In the genomic region with DNA sequence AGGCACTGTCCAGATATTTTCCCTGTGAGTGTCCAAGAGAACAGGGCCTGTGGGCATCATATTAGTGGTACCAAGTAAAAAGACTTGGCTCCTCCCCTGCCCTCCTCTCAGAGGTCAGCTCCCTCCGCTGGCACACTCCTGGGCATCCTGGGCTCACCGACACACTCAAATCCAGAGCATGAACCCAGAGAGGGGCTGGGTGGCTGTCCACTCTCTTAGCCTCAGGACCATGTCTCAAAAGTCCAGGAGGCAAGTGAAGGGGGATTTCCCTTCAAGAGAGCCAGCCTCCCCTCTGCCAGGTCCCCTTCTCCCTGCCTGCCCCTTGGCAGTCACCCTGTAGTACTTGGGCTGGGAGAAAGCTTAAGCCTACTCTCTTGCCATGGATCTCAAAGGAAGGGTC, we compare ENCODE assay signal across 11 cellular contexts. TPM values are rescaled to one million over a fixed set of nuclear protein-coding genes. Genes with fewer than 3 reads are reported as not detected.
DNase-seq lines count a peak whose midpoint lies in the region; ATAC-seq and TF ChIP-seq lines count a peak whose summit lies in the region.
"Had no signal": no experiment of that assay in that cellular context is flagged by ENCODE, and none has a peak within 500 bp of the region (broad histone marks: within the 10 kb centered on the region; RNA-seq: fewer than 3 reads in every experiment).

No MANE protein-coding gene starts in this region.

- CTCF ChIA-PET in activated CD4-positive, alpha-beta memory T cell treated with anti-CD3 and anti-CD28 coated beads, Interleukin-2, amount 10 ng/mL, durations not matched to agents 7 days and 5 days (lab: Charles Lee) = interaction anchor here (1.5 to 9.8 kb wide), 2 partner anchors 11 to 42 kb away, joined by 4 to 270 read pairs; a partner anchor contains a TSS

- H3K27me3 Mint-ChIP-seq in GM23338 (ENCODE audit: insufficient read depth, low read depth, poor library complexity) = peaks cover 31% of the 10 kb centered on the region
- H3K27me3 Mint-ChIP-seq in activated CD4-positive, alpha-beta memory T cell treated with anti-CD3 and anti-CD28 coated beads, Interleukin-2, amount 10 ng/mL, durations not matched to agents 7 days and 5 days = no peaks in the 10 kb centered on the region

- H3K9me2 ChIP-seq in GM23338 (ENCODE audit: insufficient read depth) = no peaks in the 10 kb centered on the region

- peaks cover 78% of the 10 kb centered on the region for H3K4me1 ChIP-seq in GM23338 (ENCODE audit: insufficient read depth)
- peaks cover 64% of the 10 kb centered on the region for H3K4me1 ChIP-seq in right cardiac atrium (ENCODE audit: control insufficient read depth, insufficient read depth, low read length)
- H3K4me1 ChIP-seq in spleen = peaks cover 92 to 100% (median 98%) of the 10 kb centered on the region in 6 donors

- H3K36me3 Mint-ChIP-seq in GM23338 (ENCODE audit: low read depth) = peaks cover 2% of the 10 kb centered on the region; the same call in 2 of the 3 replicates
- H3K36me3 Mint-ChIP-seq in activated CD4-positive, alpha-beta memory T cell treated with anti-CD3 and anti-CD28 coated beads, Interleukin-2, amount 10 ng/mL, durations not matched to agents 7 days and 5 days (ENCODE audit: low read depth) = peaks cover 8% of the 10 kb centered on the region

- H3K36me3 ChIP-seq in GM23338 (ENCODE audit: insufficient read depth) (no peaks in the 10 kb centered on the region), spleen (peaks cover 0 to 4% (median 0%) of the 10 kb centered on the region in 6 donors)
- H3K36me3 ChIP-seq: HAP-1 had no signal

- no peak for TF ChIP-seq CTCF in GM23338 (conservative IDR thresholded peaks at IDR 0.05; ENCODE audit: low read depth in 2 of 2)
- TF ChIP-seq CTCF in spleen (IDR thresholded peaks at IDR 0.05 in 8 of 11, conservative IDR thresholded peaks at IDR 0.05 in 3 of 11) = no peak

- H3K27me3 ChIP-seq in GM23338 (ENCODE audit: insufficient read depth) = no peaks in the 10 kb centered on the region
- H3K27me3 ChIP-seq in right cardiac atrium (ENCODE audit: control insufficient read depth, insufficient read depth) = no peaks in the 10 kb centered on the region
- peaks cover 0 to 4% (median 0%) of the 10 kb centered on the region in 7 donors for H3K27me3 ChIP-seq in spleen (replicated peaks in 1 of 7)

- POLR2A ChIA-PET in activated CD4-positive, alpha-beta memory T cell treated with anti-CD3 and anti-CD28 coated beads, Interleukin-2, amount 10 ng/mL, durations not matched to agents 7 days and 5 days (lab: Charles Lee) = interaction anchor here (0.6 to 5.7 kb wide), 4 partner anchors 9 to 125 kb away, joined by 3 to 72 read pairs (median 8); a partner anchor contains a TSS

- H3K79me2 ChIP-seq in GM23338 (replicated peaks; ENCODE audit: insufficient read depth) = peaks cover 78% of the 10 kb centered on the region

- H2AFZ ChIP-seq in GM23338 = no peak overlapping the region

- H3K9me3 Mint-ChIP-seq in GM23338 = no peaks in the 10 kb centered on the region
- no peaks in the 10 kb centered on the region for H3K9me3 Mint-ChIP-seq in activated CD4-positive, alpha-beta memory T cell treated with anti-CD3 and anti-CD28 coated beads, Interleukin-2, amount 10 ng/mL, durations not matched to agents 7 days and 5 days

- 74% methylated on average over 2 of the region's 2 CpGs for WGBS in right cardiac atrium
- WGBS in spleen, 5 donors = 73 to 100% (median 81%) methylated on average over 2 of the region's 2 CpGs

- intact Hi-C loops in right cardiac atrium (cut with DNase I) = no loop called here
- intact Hi-C loops in spleen (cut with DNase I; ENCODE audit: low total_unique reads) = no loop called here

- no peak overlapping the region for H3K4me2 ChIP-seq in GM23338

- peaks cover 80% of the 10 kb centered on the region for H3K4me1 Mint-ChIP-seq in GM23338
- peaks cover 94% of the 10 kb centered on the region for H3K4me1 Mint-ChIP-seq in activated CD4-positive, alpha-beta memory T cell treated with anti-CD3 and anti-CD28 coated beads, Interleukin-2, amount 10 ng/mL, durations not matched to agents 7 days and 5 days

- H3K27ac ChIP-seq in GM23338 (ENCODE audit: low read depth) (0 out of 2 replicates have a peak overlapping the region, but pooled peaks have one; percentile 91), right cardiac atrium (ENCODE audit: low read length) (peak overlapping the region; percentile 95), spleen (peak overlapping the region; percentile 84 to 98 (median 90))

- H3K4me3 Mint-ChIP-seq in GM23338 = peak overlapping the region; percentile 19; the same call in 1 of the 3 replicates
- no peak overlapping the region for H3K4me3 Mint-ChIP-seq in activated CD4-positive, alpha-beta memory T cell treated with anti-CD3 and anti-CD28 coated beads, Interleukin-2, amount 10 ng/mL, durations not matched to agents 7 days and 5 days

- ATAC-seq in GM23338 (no peak), right cardiac atrium (no peak), GM18861 (IDR thresholded peaks at IDR 0.05; ENCODE audit: unreplicated experiment) (no peak), HG03354 (IDR thresholded peaks at IDR 0.05; ENCODE audit: poor library complexity, severe bottlenecking, unreplicated experiment) (no peak)
- ATAC-seq in activated CD4-positive, CD25-positive, alpha-beta regulatory T cell treated with anti-CD3 and anti-CD28 coated beads, Interleukin-2, amount 50 U/mL, for 24 hours = no peak

- H3K9me3 ChIP-seq in right cardiac atrium (ENCODE audit: control insufficient read depth, low read length) = no peaks in the 10 kb centered on the region
- H3K9me3 ChIP-seq in spleen = no peaks in the 10 kb centered on the region
- H3K9me3 ChIP-seq: HAP-1 had no signal

- no peak for TF ChIP-seq POLR2A in spleen (IDR thresholded peaks at IDR 0.05)

- H3F3A ChIP-seq in GM23338 (replicated peaks; ENCODE audit: low read depth) = peaks cover 27% of the 10 kb centered on the region

- H4K20me1 ChIP-seq in GM23338 (replicated peaks; ENCODE audit: insufficient read depth) = no peaks in the 10 kb centered on the region

- H3K4me3 ChIP-seq in GM23338 (no peak overlapping the region), right cardiac atrium (ENCODE audit: low read length) (no peak overlapping the region), spleen (peak overlapping the region in 1 of 8 donors; percentile 55)
- H3K4me3 ChIP-seq: HAP-1 had no signal

- peak overlapping the region; percentile 97; the same call in 1 of the 2 replicates for H3K27ac Mint-ChIP-seq in GM23338
- H3K27ac Mint-ChIP-seq in activated CD4-positive, alpha-beta memory T cell treated with anti-CD3 and anti-CD28 coated beads, Interleukin-2, amount 10 ng/mL, durations not matched to agents 7 days and 5 days = peak overlapping the region; percentile 92

- DNase-seq in GM23338 (ENCODE audit: low spot score) = no peak
- DNase-seq in activated CD4-positive, alpha-beta memory T cell treated with anti-CD3 and anti-CD28 coated beads, Interleukin-2, amount 10 ng/mL, durations not matched to agents 7 days and 5 days = no peak
- peak in 2 of 3 donors; percentile 41 to 42 for DNase-seq in right cardiac atrium
- no peak for DNase-seq in spleen
- DNase-seq in islet precursor cell = no peak
- DNase-seq: RPMI8226 had no signal

TF ChIP-seq in GM23338, 12 proteins besides CTCF, POLR2A, EP300 and RAD21 (continues in another document):
- TF ChIP-seq EZH2 (IDR thresholded peaks at IDR 0.05; ENCODE audit: low read depth, unreplicated experiment) (no peak), NANOG (IDR thresholded peaks at IDR 0.05; ENCODE audit: borderline replicate concordance) (no peak), ZNF331 (CRISPR knock-in tag; IDR thresholded peaks at IDR 0.05; ENCODE audit: low read depth) (no peak)

RNA-seq across cellular contexts. Expression of a gene that starts 10.3 kb away (rescaled TPM):
- total RNA-seq in GM23338 (2014; rRNA removed; shearing (Covaris generic)) = 24.1 and 35.1 TPM in 2 replicates
- polyA plus RNA-seq in GM23338 (2016; fragmentation: Nextera tagmentation; extraction: Ambion mirVana) = 15.9 and 23.6 TPM in 2 replicates
- 10 to 100 TPM; 56.8 to 62.5 TPM for total RNA-seq in activated CD4-positive, alpha-beta memory T cell treated with anti-CD3 and anti-CD28 coated beads, Interleukin-2, amount 10 ng/mL, durations not matched to agents 7 days and 5 days
- 10 to 100 TPM; 44.0 to 76.7 (median 54.6) TPM for total RNA-seq in right cardiac atrium
- 29.9 TPM for polyA plus RNA-seq in right cardiac atrium
- total RNA-seq in spleen = 10 to 100 TPM; 19.8 to 58.0 (median 39.0) TPM
- 10 to 100 TPM in 1 of 3 donors, 1 to 10 TPM in 2; 2.5 to 14.2 (median 2.6) TPM for polyA plus RNA-seq in spleen

RNA-seq across cellular contexts. Expression of a gene that starts 31.7 kb away (rescaled TPM):
- total RNA-seq in GM23338 (2014; rRNA removed; shearing (Covaris generic)) = not detected in 2 replicates
- polyA plus RNA-seq in GM23338 (2016; fragmentation: Nextera tagmentation; extraction: Ambion mirVana) (0.18 and 0.96 TPM in 2 replicates), right cardiac atrium (0.34 TPM), spleen (10 to 100 TPM; 35.4 to 50.7 (median 39.6) TPM)
- total RNA-seq in activated CD4-positive, alpha-beta memory T cell treated with anti-CD3 and anti-CD28 coated beads, Interleukin-2, amount 10 ng/mL, durations not matched to agents 7 days and 5 days = under 1 TPM; 0.83 to 0.86 TPM
- total RNA-seq in right cardiac atrium (not detected), spleen (10 to 100 TPM; 25.0 to 66.6 (median 33.2) TPM)
- total RNA-seq: lower leg skin had no signal

RNA-seq across cellular contexts. Expression of a gene that starts 40.7 kb away (rescaled TPM):
- not detected in 2 replicates for total RNA-seq in GM23338 (2014; rRNA removed; shearing (Covaris generic))
- polyA plus RNA-seq in GM23338 (2016; fragmentation: Nextera tagmentation; extraction: Ambion mirVana) (0.74 and 1.4 TPM in 2 replicates), right cardiac atrium (not detected), spleen (under 1 TPM in 2 of 3 donors, not detected in 1; 0.09 to 0.13 TPM)
- total RNA-seq in activated CD4-positive, alpha-beta memory T cell treated with anti-CD3 and anti-CD28 coated beads, Interleukin-2, amount 10 ng/mL, durations not matched to agents 7 days and 5 days = not detected
- total RNA-seq in right cardiac atrium (not detected), spleen (not detected)
- total RNA-seq: lower leg skin had no signal

RNA-seq across cellular contexts. Expression of a gene that starts 56.2 kb away (rescaled TPM):
- total RNA-seq in GM23338 (2014; rRNA removed; shearing (Covaris generic)) = not detected in 2 replicates
- polyA plus RNA-seq in GM23338 (2016; fragmentation: Nextera tagmentation; extraction: Ambion mirVana) (not detected in 2 replicates), right cardiac atrium (not detected), spleen (not detected)
- not detected for total RNA-seq in activated CD4-positive, alpha-beta memory T cell treated with anti-CD3 and anti-CD28 coated beads, Interleukin-2, amount 10 ng/mL, durations not matched to agents 7 days and 5 days
- total RNA-seq in right cardiac atrium (not detected), spleen (not detected)
- total RNA-seq: lower leg skin had no signal

Comparison
In these comparisons a context has a peak if more than half of its experiments do, and no peak if none do; other contexts are left out.
1. DNase-seq: peak in right cardiac atrium (2 of 3); none in GM23338 (single experiment), activated CD4-positive, alpha-beta memory T cell treated with anti-CD3 and anti-CD28 coated beads, Interleukin-2, amount 10 ng/mL, durations not matched to agents 7 days and 5 days (single experiment), spleen (single experiment) and islet precursor cell (single experiment).
2. RNA of a gene that starts 31.7 kb away (total RNA-seq): 25.0 to 66.6 TPM in spleen; 0.83 to 0.86 TPM in activated CD4-positive, alpha-beta memory T cell treated with anti-CD3 and anti-CD28 coated beads, Interleukin-2, amount 10 ng/mL, durations not matched to agents 7 days and 5 days, not detected in right cardiac atrium and not detected in GM23338; every median in the first group is over 10 times any median in the second.
3. Peak in every context shown above with its lines, with median percentiles within 50 percentile points of each other: H3K27ac ChIP-seq.